Comparison of ENCODE assay signal across 8 cellular contexts in the genomic region with DNA sequence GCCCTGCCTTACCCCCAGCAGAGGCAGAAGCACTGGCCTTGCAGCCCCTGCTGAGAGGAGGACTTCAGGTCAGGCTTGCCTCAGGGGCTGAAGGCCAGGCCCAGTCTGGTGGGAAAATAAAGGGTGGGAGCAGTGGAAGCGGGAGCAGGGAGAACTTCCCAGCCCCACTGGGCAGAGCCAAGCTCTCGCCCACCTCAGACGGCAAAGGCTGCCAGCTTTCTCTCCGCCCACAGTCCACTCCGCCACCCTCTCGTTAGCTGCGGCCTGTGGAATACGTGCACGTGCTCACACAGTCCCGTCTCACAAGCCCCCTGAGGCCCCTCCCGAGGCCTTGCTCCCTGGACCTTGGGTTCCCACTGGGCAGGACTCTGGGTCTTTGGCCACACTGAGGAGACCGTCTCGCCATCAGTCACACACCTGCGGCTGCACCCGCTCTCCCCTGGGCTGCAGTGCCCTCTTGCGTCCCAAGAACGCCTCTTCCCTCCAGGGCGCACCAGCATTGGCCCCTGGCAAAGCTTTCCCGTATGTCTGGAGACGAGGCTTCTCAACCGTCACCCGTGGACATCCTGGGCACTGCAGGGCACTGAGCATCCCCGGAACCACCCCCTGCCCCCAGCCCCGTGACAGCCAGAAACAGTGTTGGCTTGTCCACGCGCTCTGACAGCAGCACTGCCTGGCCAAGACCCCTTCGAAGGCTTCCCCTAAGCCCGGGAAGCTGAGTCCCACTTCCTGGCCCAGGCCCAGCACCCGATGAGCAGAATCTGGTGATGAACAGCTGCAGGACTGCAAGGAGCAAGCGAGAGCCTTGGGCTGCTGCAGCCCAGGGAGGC. TPM values are rescaled to one million over a fixed set of nuclear protein-coding genes. Genes with fewer than 3 reads are reported as not detected.
DNase-seq lines count a peak whose midpoint lies in the region; ATAC-seq and TF ChIP-seq lines count a peak whose summit lies in the region.

No MANE protein-coding gene starts in this region.

- DNase-seq in COR-L47 (lab: John Stamatoyannopoulos, UW) (peak; percentile 86), HFF-Myc (ENCODE audit: extremely low read depth, low read depth) (peak; percentile 37), NCI-H446 (lab: John Stamatoyannopoulos, UW) (peak; percentile 77 to 83), chondrocyte (ENCODE audit: low spot score) (no peak), left lung (peak; percentile 76 to 91)
- peak; percentile 87 for DNase-seq in activated CD4-positive, alpha-beta T cell treated with anti-CD3 and anti-CD28 coated beads for 36 hours
- peak; percentile 28 to 54 (median 48) for DNase-seq in stimulated activated CD4-positive, alpha-beta T cell treated with anti-CD3 and anti-CD28 coated beads, TNF-alpha, amount 100 ng/mL, for 1 hour (ENCODE audit: low read depth in 3 of 3, low spot score in 1 of 3)

- POLR2A ChIA-PET in activated CD4-positive, alpha-beta T cell treated with anti-CD3 and anti-CD28 coated beads for 36 hours (lab: Charles Lee), result interaction anchor here (1.0 kb wide), 1 partner anchor 255 kb away, joined by 4 read pairs; no protein-coding TSS in a partner anchor

- H3K27ac ChIP-seq in left lung, result no peak overlapping the region

- H3K27me3 Mint-ChIP-seq in activated CD4-positive, alpha-beta T cell treated with anti-CD3 and anti-CD28 coated beads for 36 hours, result peaks cover 5% of the 10 kb centered on the region
- H3K27me3 Mint-ChIP-seq in chondrocyte (ENCODE audit: low read depth), result no peaks in the 10 kb centered on the region

- peaks cover 5% of the 10 kb centered on the region for H3K4me1 Mint-ChIP-seq in activated CD4-positive, alpha-beta T cell treated with anti-CD3 and anti-CD28 coated beads for 36 hours
- H3K4me1 Mint-ChIP-seq in chondrocyte (ENCODE audit: low read depth), result peaks cover 4% of the 10 kb centered on the region

- ATAC-seq in activated CD4-positive, alpha-beta T cell treated with anti-CD3 and anti-CD28 coated beads for 36 hours, result peak; percentile 96
- ATAC-seq in left lung (peak; percentile 95), GM19463 (IDR thresholded peaks at IDR 0.05; ENCODE audit: unreplicated experiment) (no peak)

- peaks cover 5% of the 10 kb centered on the region for H3K36me3 Mint-ChIP-seq in activated CD4-positive, alpha-beta T cell treated with anti-CD3 and anti-CD28 coated beads for 36 hours (ENCODE audit: low read depth)
- H3K36me3 Mint-ChIP-seq in chondrocyte (ENCODE audit: low read depth), result peaks cover 2% of the 10 kb centered on the region

- peaks cover 0 to 13% of the 10 kb centered on the region in 2 donors for H3K36me3 ChIP-seq in left lung

- H3K9me3 Mint-ChIP-seq in activated CD4-positive, alpha-beta T cell treated with anti-CD3 and anti-CD28 coated beads for 36 hours (ENCODE audit: low read depth), result no peaks in the 10 kb centered on the region
- H3K9me3 Mint-ChIP-seq in chondrocyte (ENCODE audit: low read depth), result no peaks in the 10 kb centered on the region

- CTCF ChIA-PET in activated CD4-positive, alpha-beta T cell treated with anti-CD3 and anti-CD28 coated beads for 36 hours (lab: Charles Lee), result interaction anchor here (0.6 to 2.3 kb wide), 14 partner anchors 9 to 299 kb away, joined by 3 to 24 read pairs (median 4); no protein-coding TSS in a partner anchor

- peaks cover 0 to 23% of the 10 kb centered on the region in 2 donors for H3K27me3 ChIP-seq in left lung

- intact Hi-C loops in activated CD4-positive, alpha-beta T cell treated with anti-CD3 and anti-CD28 coated beads for 36 hours (cut with DNase I, micrococcal nuclease), result loop anchor here (1.0 to 2.0 kb wide), 4 partner anchors 245 to 297 kb away; no protein-coding TSS in a partner anchor
- intact Hi-C loops in left lung (cut with DNase I), result no loop called here

- peaks cover 0 to 7% of the 10 kb centered on the region in 2 donors for H3K4me1 ChIP-seq in left lung

- TF ChIP-seq CTCF in HFF-Myc (IDR thresholded peaks at IDR 0.05; ENCODE audit: low read depth, low read length, missing control alignments) (peak; percentile 85), chondrocyte (IDR thresholded peaks at IDR 0.05) (peak; percentile 86), left lung (IDR thresholded peaks at IDR 0.05) (peak; percentile 65 to 87)

- no peaks in the 10 kb centered on the region for H3K9me3 ChIP-seq in left lung

- no peak overlapping the region for H3K27ac Mint-ChIP-seq in activated CD4-positive, alpha-beta T cell treated with anti-CD3 and anti-CD28 coated beads for 36 hours
- no peak overlapping the region for H3K27ac Mint-ChIP-seq in chondrocyte (ENCODE audit: unreplicated experiment)

- H3K4me3 ChIP-seq in HFF-Myc (replicated peaks; ENCODE audit: low read depth, low read length), result no peak overlapping the region
- no peak overlapping the region for H3K4me3 ChIP-seq in left lung

- H3K4me3 Mint-ChIP-seq in activated CD4-positive, alpha-beta T cell treated with anti-CD3 and anti-CD28 coated beads for 36 hours, result no peak overlapping the region
- H3K4me3 Mint-ChIP-seq in chondrocyte (ENCODE audit: unreplicated experiment), result no peak overlapping the region

RNA-seq across cellular contexts. Expression of gene MRPL28, which starts 8.3 kb away (rescaled TPM):
- total RNA-seq in activated CD4-positive, alpha-beta T cell treated with anti-CD3 and anti-CD28 coated beads for 36 hours, result 10 to 100 TPM; 90.2 to 94.4 TPM
- 53.4 to 57.7 TPM (median 54.7 TPM) in 3 replicates for total RNA-seq in chondrocyte
- total RNA-seq in left lung, result 10 to 100 TPM; 45.4 to 48.1 TPM

RNA-seq across cellular contexts. Expression of gene AXIN1, which starts 9.6 kb away (rescaled TPM):
- total RNA-seq in activated CD4-positive, alpha-beta T cell treated with anti-CD3 and anti-CD28 coated beads for 36 hours, result 10 to 100 TPM; 20.0 to 23.8 TPM
- total RNA-seq in chondrocyte (19.8 to 27.2 TPM (median 26.9 TPM) in 3 replicates), left lung (10 to 100 TPM; 21.7 to 22.7 TPM)

RNA-seq across cellular contexts. Expression of gene PGAP6, which starts 19.7 kb away (rescaled TPM):
- 10 to 100 TPM; 22.9 to 40.8 TPM for total RNA-seq in activated CD4-positive, alpha-beta T cell treated with anti-CD3 and anti-CD28 coated beads for 36 hours
- 49.5 to 61.2 TPM (median 59.7 TPM) in 3 replicates for total RNA-seq in chondrocyte
- 10 to 100 TPM; 76.3 to 88.4 TPM for total RNA-seq in left lung

RNA-seq across cellular contexts. Expression of gene NME4, which starts 34.9 kb away (rescaled TPM):
- total RNA-seq in activated CD4-positive, alpha-beta T cell treated with anti-CD3 and anti-CD28 coated beads for 36 hours, result 10 to 100 TPM; 55.9 to 72.1 TPM
- total RNA-seq in chondrocyte (176 to 246 TPM (median 231 TPM) in 3 replicates), left lung (10 to 100 TPM; 72.3 to 78.1 TPM)

RNA-seq across cellular contexts. Expression of gene DECR2, which starts 39.6 kb away (rescaled TPM):
- total RNA-seq in activated CD4-positive, alpha-beta T cell treated with anti-CD3 and anti-CD28 coated beads for 36 hours, result 10 to 100 TPM; 11.5 to 13.0 TPM
- total RNA-seq in chondrocyte, result 21.8 to 25.1 TPM (median 22.2 TPM) in 3 replicates
- 10 to 100 TPM; 14.4 to 17.1 TPM for total RNA-seq in left lung

Comparison
In these comparisons a context has a peak if more than half of its experiments do, and no peak if none do; other contexts are left out.
1. intact Hi-C loops: an anchor here in activated CD4-positive, alpha-beta T cell treated with anti-CD3 and anti-CD28 coated beads for 36 hours (1.0 to 2.0 kb wide); none called in left lung.